In genomic region chr1:109396513-109396839, GRCh38 we compare ENCODE assay signal across 1 cellular context.
TF ChIP-seq lines count a peak whose summit lies in the region.

No MANE protein-coding gene starts in this region.

TF ChIP-seq in GM12878, 131 proteins besides CTCF, POLR2A, EP300 and RAD21:
- TF ChIP-seq RB1 (IDR thresholded peaks at IDR 0.05; ENCODE audit: borderline replicate concordance): no peak
